ENCODE assay signal across 25 cellular contexts in genomic region chr9:134826336-134827246, GRCh38. TPM values are rescaled to one million over a fixed set of nuclear protein-coding genes. Genes with fewer than 3 reads are reported as not detected.
DNase-seq lines count a peak whose midpoint lies in the region; ATAC-seq, FAIRE-seq and TF ChIP-seq lines count a peak whose summit lies in the region.
"Had no signal": no experiment of that assay in that cellular context is flagged by ENCODE, and none has a peak within 500 bp of the region (broad histone marks: within the 10 kb centered on the region; RNA-seq: fewer than 3 reads in every experiment).

No MANE protein-coding gene starts in this region.

- FAIRE-seq in astrocyte (lab: Jason Lieb, UNC) (no peak), urothelium cell line (lab: Jason Lieb, UNC) (peak; percentile 67)
- FAIRE-seq: A204.1, HTR-8/SVneo, RCC 7860 had no signal

- H3K9ac ChIP-seq in astrocyte (ENCODE audit: low read length), result no peak overlapping the region

- H3K4me1 ChIP-seq in astrocyte (ENCODE audit: insufficient read depth, low read length), result no peaks in the 10 kb centered on the region

- no peak overlapping the region for H3K4me3 Mint-ChIP-seq in stimulated activated naive CD8-positive, alpha-beta T cell treated with anti-CD3 and anti-CD28 coated beads, Interleukin-15, Interleukin-2, amounts not matched to agents 100 ng/mL and 50 ng/mL, for 24 hours
- no peak overlapping the region for H3K4me3 Mint-ChIP-seq in astrocyte (ENCODE audit: unreplicated experiment)
- H3K4me3 Mint-ChIP-seq in activated naive CD8-positive, alpha-beta T cell treated with anti-CD3 and anti-CD28 coated beads for 36 hours, result no peak overlapping the region
- H3K4me3 Mint-ChIP-seq: CD4-positive, alpha-beta T cell had no signal

- H3K79me2 ChIP-seq in astrocyte (ENCODE audit: insufficient read depth, low read length), result peaks cover 18% of the 10 kb centered on the region

- H3K9me3 Mint-ChIP-seq in stimulated activated naive CD8-positive, alpha-beta T cell treated with anti-CD3 and anti-CD28 coated beads, Interleukin-15, Interleukin-2, amounts not matched to agents 100 ng/mL and 50 ng/mL, for 24 hours, result no peaks in the 10 kb centered on the region
- H3K9me3 Mint-ChIP-seq in astrocyte (ENCODE audit: unreplicated experiment), result no peaks in the 10 kb centered on the region
- no peaks in the 10 kb centered on the region for H3K9me3 Mint-ChIP-seq in activated naive CD8-positive, alpha-beta T cell treated with anti-CD3 and anti-CD28 coated beads for 36 hours
- H3K9me3 Mint-ChIP-seq: CD4-positive, alpha-beta T cell had no signal

- H3K27ac Mint-ChIP-seq in stimulated activated naive CD8-positive, alpha-beta T cell treated with anti-CD3 and anti-CD28 coated beads, Interleukin-15, Interleukin-2, amounts not matched to agents 100 ng/mL and 50 ng/mL, for 24 hours, result peak overlapping the region; percentile 57
- H3K27ac Mint-ChIP-seq in astrocyte (ENCODE audit: unreplicated experiment), result peak overlapping the region; percentile 80
- H3K27ac Mint-ChIP-seq in activated naive CD8-positive, alpha-beta T cell treated with anti-CD3 and anti-CD28 coated beads for 36 hours, result no peak overlapping the region
- H3K27ac Mint-ChIP-seq: CD4-positive, alpha-beta T cell had no signal

- DNase-seq in stimulated activated naive CD8-positive, alpha-beta T cell treated with anti-CD3 and anti-CD28 coated beads, Interleukin-15, Interleukin-2, amounts not matched to agents 100 U/mL and 50 U/mL, for 24 hours, result no peak
- DNase-seq in astrocyte (ENCODE audit: low read depth) (no peak), epithelial cell of prostate (ENCODE audit: low read depth, low spot score) (peak; percentile 29), urothelium cell line (ENCODE audit: low spot score) (no peak)
- DNase-seq in activated effector memory CD4-positive, alpha-beta T cell treated with Interleukin-2 at 50 U/mL for 16 hours, result no peak
- no peak for DNase-seq in activated naive CD8-positive, alpha-beta T cell treated with anti-CD3 and anti-CD28 coated beads for 36 hours
- DNase-seq: CD4-positive, alpha-beta T cell; DMS153; GDM1; NCI-H1092 treated with DMSO at 0.1 percent for 48 hours; NCI-H1694; NCI-H748 treated with DMSO at 0.1 percent for 48 hours; SHP77 had no signal

- no peaks in the 10 kb centered on the region for H3K4me1 Mint-ChIP-seq in stimulated activated naive CD8-positive, alpha-beta T cell treated with anti-CD3 and anti-CD28 coated beads, Interleukin-15, Interleukin-2, amounts not matched to agents 100 ng/mL and 50 ng/mL, for 24 hours (ENCODE audit: low read depth)
- peaks cover 4% of the 10 kb centered on the region for H3K4me1 Mint-ChIP-seq in astrocyte (ENCODE audit: low read depth, unreplicated experiment)
- H3K4me1 Mint-ChIP-seq in activated naive CD8-positive, alpha-beta T cell treated with anti-CD3 and anti-CD28 coated beads for 36 hours, result no peaks in the 10 kb centered on the region

- TF ChIP-seq CTCF in astrocyte (IDR thresholded peaks at IDR 0.05; ENCODE audit: insufficient read depth, low read depth, low read length), result no peak

- H3K27ac ChIP-seq in astrocyte (ENCODE audit: low read depth, low read length), result no peak overlapping the region
- no peak overlapping the region for H3K27ac ChIP-seq in epithelial cell of prostate
- H3K27ac ChIP-seq: HL-60, SK-N-MC had no signal

- no peak overlapping the region for H3K4me2 ChIP-seq in astrocyte (ENCODE audit: low read length)

- H4K20me1 ChIP-seq in astrocyte (ENCODE audit: insufficient read depth, low read length), result peaks cover 97% of the 10 kb centered on the region

- H3K27me3 Mint-ChIP-seq in stimulated activated naive CD8-positive, alpha-beta T cell treated with anti-CD3 and anti-CD28 coated beads, Interleukin-15, Interleukin-2, amounts not matched to agents 100 ng/mL and 50 ng/mL, for 24 hours, result no peaks in the 10 kb centered on the region
- H3K27me3 Mint-ChIP-seq in astrocyte (ENCODE audit: low read depth, unreplicated experiment), result no peaks in the 10 kb centered on the region
- no peaks in the 10 kb centered on the region for H3K27me3 Mint-ChIP-seq in activated naive CD8-positive, alpha-beta T cell treated with anti-CD3 and anti-CD28 coated beads for 36 hours
- H3K27me3 Mint-ChIP-seq: CD4-positive, alpha-beta T cell had no signal

- H3K27me3 ChIP-seq in astrocyte (ENCODE audit: insufficient read depth, low read length), result no peaks in the 10 kb centered on the region

- H3K36me3 Mint-ChIP-seq in stimulated activated naive CD8-positive, alpha-beta T cell treated with anti-CD3 and anti-CD28 coated beads, Interleukin-15, Interleukin-2, amounts not matched to agents 100 ng/mL and 50 ng/mL, for 24 hours (ENCODE audit: low read depth), result no peaks in the 10 kb centered on the region
- peaks cover 26% of the 10 kb centered on the region for H3K36me3 Mint-ChIP-seq in astrocyte (ENCODE audit: low read depth, unreplicated experiment)
- no peaks in the 10 kb centered on the region for H3K36me3 Mint-ChIP-seq in activated naive CD8-positive, alpha-beta T cell treated with anti-CD3 and anti-CD28 coated beads for 36 hours

- peaks cover 68% of the 10 kb centered on the region for H3K36me3 ChIP-seq in astrocyte (ENCODE audit: insufficient read depth, low read length)

- no peak for ATAC-seq in stimulated activated naive CD8-positive, alpha-beta T cell treated with anti-CD3 and anti-CD28 coated beads, Interleukin-15, Interleukin-2, amounts not matched to agents 100 U/mL and 50 U/mL, for 24 hours
- ATAC-seq in GM18498 (IDR thresholded peaks at IDR 0.05; ENCODE audit: unreplicated experiment), result no peak

- H3K9me3 ChIP-seq in astrocyte (ENCODE audit: insufficient read depth, low read depth, low read length), result no peaks in the 10 kb centered on the region

- no peak overlapping the region for H3K4me3 ChIP-seq in astrocyte (ENCODE audit: insufficient read depth, low read depth, low read length)
- H3K4me3 ChIP-seq: SK-N-MC had no signal

- H2AFZ ChIP-seq in astrocyte (ENCODE audit: low read depth, low read length), result no peak overlapping the region

RNA-seq across cellular contexts. Expression of gene FCN2, which starts 54.0 kb away (rescaled TPM):
- total RNA-seq in astrocyte, result not detected in 2 replicates
- not detected for total RNA-seq in activated naive CD8-positive, alpha-beta T cell treated with anti-CD3 and anti-CD28 coated beads for 36 hours
- total RNA-seq: CD4-positive, alpha-beta T cell; Daoy; H4; LHCN-M2; NCI-H460; OCI-LY7 had no signal
